Comparison of ENCODE assay signal across 8 cellular contexts in genomic region chr6:31541658-31542521, GRCh38. TPM values are rescaled to one million over a fixed set of nuclear protein-coding genes. Genes with fewer than 3 reads are reported as not detected.
DNase-seq lines count a peak whose midpoint lies in the region; ATAC-seq and TF ChIP-seq lines count a peak whose summit lies in the region.

Gene DDX39B, minus strand, starts transcription at chr6:31542003. Its CDS starts 1,471 bp downstream, at chr6:31540532.

- no peaks in the 10 kb centered on the region for H3K9me2 ChIP-seq in MM.1S (replicated peaks; ENCODE audit: insufficient read depth, low read length)
- H3K9me2 ChIP-seq in neural cell (ENCODE audit: insufficient read depth, low read length) = no peaks in the 10 kb centered on the region

- H3K4me1 ChIP-seq in H9 (ENCODE audit: insufficient read depth, low read length) (peaks cover 2% of the 10 kb centered on the region; the same call in 1 of the 2 replicates), MM.1S (ENCODE audit: low read length) (peaks cover 26% of the 10 kb centered on the region)

- no peak for TF ChIP-seq RAD21 in neural cell (conservative IDR thresholded peaks at IDR 0.05)

- peaks cover 39 to 46% (median 46%) of the 10 kb centered on the region in 3 experiments for H3K36me3 Mint-ChIP-seq in H9 (ENCODE audit: insufficient read depth in 1 of 3, low read depth in 3 of 3)

- H3F3A ChIP-seq in MM.1S (ENCODE audit: insufficient read depth, low read length) (peaks cover 16% of the 10 kb centered on the region), neural cell (ENCODE audit: insufficient read depth, low read length, poor library complexity, severe bottlenecking) (no peaks in the 10 kb centered on the region)

- H3K4me2 ChIP-seq in H9 (ENCODE audit: insufficient read depth, insufficient read length, low read length) = peak within 1 kb of the TSS; percentile 59
- H3K4me2 ChIP-seq in MM.1S (ENCODE audit: low read depth, low read length) = peak within 1 kb of the TSS; percentile 99
- peak within 1 kb of the TSS; percentile 100 for H3K4me2 ChIP-seq in neural cell (ENCODE audit: low read length)

- H4K91ac ChIP-seq in H9 (ENCODE audit: insufficient read length, low read depth, low read length) = peak within 1 kb of the TSS; percentile 9

- H3K27me3 Mint-ChIP-seq in H9 (ENCODE audit: low read depth) = no peaks in the 10 kb centered on the region
- H3K27me3 Mint-ChIP-seq in stimulated activated naive CD8-positive, alpha-beta T cell treated with anti-CD3 and anti-CD28 coated beads, Interleukin-15, amount 100 ng/mL, for 72 hours = no peaks in the 10 kb centered on the region

- peak; percentile 84 for ATAC-seq in stimulated activated naive CD8-positive, alpha-beta T cell treated with anti-CD3 and anti-CD28 coated beads, Interleukin-15, amount 100 ng/mL, for 72 hours

- H3K56ac ChIP-seq in H9 (ENCODE audit: insufficient read length, low read depth, low read length) = peak within 1 kb of the TSS; percentile 80

- no peaks in the 10 kb centered on the region; a peak in 1 of 5 replicates for H3K9me3 Mint-ChIP-seq in H9
- H3K9me3 Mint-ChIP-seq in stimulated activated naive CD8-positive, alpha-beta T cell treated with anti-CD3 and anti-CD28 coated beads, Interleukin-15, amount 100 ng/mL, for 72 hours = no peaks in the 10 kb centered on the region

- H3K27me3 ChIP-seq in H9 (ENCODE audit: insufficient read depth, low read length) (no peaks in the 10 kb centered on the region), MM.1S (replicated peaks; ENCODE audit: insufficient read depth, low read length) (no peaks in the 10 kb centered on the region), neural cell (ENCODE audit: insufficient read depth, low read depth, low read length) (no peaks in the 10 kb centered on the region)

- peak within 1 kb of the TSS; percentile 82 for H2BK12ac ChIP-seq in H9 (ENCODE audit: insufficient read length, low read depth, low read length)

- DNase-seq in ELF-1 (ENCODE audit: low read depth, low spot score) (peak; percentile 97), H9 (peak; percentile 96), MM.1S (peak; percentile 96), SIG-M5 treated with dmso at 0.1 percent for 504 hours (lab: John Stamatoyannopoulos, UW; ENCODE audit: unreplicated experiment) (peak; percentile 96), activated gamma-delta T cell (lab: John Stamatoyannopoulos, UW) (peak; percentile 77), fibroblast of the conjunctiva (ENCODE audit: low read depth) (peak; percentile 96)
- peak; percentile 91 to 96 for DNase-seq in stimulated activated naive CD8-positive, alpha-beta T cell treated with anti-CD3 and anti-CD28 coated beads, Interleukin-15, amount 100 ng/mL, for 72 hours

- peaks cover 45 to 49% of the 10 kb centered on the region in 2 experiments for H3K4me1 Mint-ChIP-seq in H9
- H3K4me1 Mint-ChIP-seq in stimulated activated naive CD8-positive, alpha-beta T cell treated with anti-CD3 and anti-CD28 coated beads, Interleukin-15, amount 100 ng/mL, for 72 hours = peaks cover 53% of the 10 kb centered on the region

- H2AFZ ChIP-seq in H9 (ENCODE audit: low read length) = no peak within 1 kb of the TSS
- H2AFZ ChIP-seq in MM.1S (ENCODE audit: low read length) = peak within 1 kb of the TSS; percentile 65
- peak within 1 kb of the TSS; percentile 66 for H2AFZ ChIP-seq in neural cell (ENCODE audit: low read depth, low read length)

- peak within 1 kb of the TSS; percentile 98 to 99 for H3K4me3 Mint-ChIP-seq in H9
- H3K4me3 Mint-ChIP-seq in stimulated activated naive CD8-positive, alpha-beta T cell treated with anti-CD3 and anti-CD28 coated beads, Interleukin-15, amount 100 ng/mL, for 72 hours = peak within 1 kb of the TSS; percentile 72 to 77

- H3K79me2 ChIP-seq in H9 (ENCODE audit: insufficient read depth, low read length) = peaks cover 31% of the 10 kb centered on the region
- H3K79me2 ChIP-seq in MM.1S (ENCODE audit: low read length) = peaks cover 61% of the 10 kb centered on the region
- peaks cover 80% of the 10 kb centered on the region for H3K79me2 ChIP-seq in neural cell (replicated peaks; ENCODE audit: insufficient read depth, low read length)

- peak within 1 kb of the TSS; percentile 96 for H3K18ac ChIP-seq in H9 (ENCODE audit: insufficient read length, low read depth, low read length)

- no CpG with 5 or more reads among the region's 43 CpGs for WGBS in H9 (ENCODE audit: extremely low coverage, insufficient read length, low lambda C conversion rate)

- H2BK20ac ChIP-seq in H9 (ENCODE audit: low read depth, low read length, poor library complexity, severe bottlenecking) = no peak within 1 kb of the TSS

- H3K23ac ChIP-seq in H9 (ENCODE audit: insufficient read length, low read depth, low read length) = no peak within 1 kb of the TSS

- H2BK120ac ChIP-seq in H9 (ENCODE audit: low read depth, low read length, poor library complexity, severe bottlenecking) = peak within 1 kb of the TSS; percentile 87

- TF ChIP-seq CTCF in H9 (conservative IDR thresholded peaks at IDR 0.05) (no peak), MM.1S (IDR thresholded peaks at IDR 0.05; ENCODE audit: low read length) (no peak), neural cell (IDR thresholded peaks at IDR 0.05; ENCODE audit: poor library complexity, severe bottlenecking) (peak; percentile 14)

- peak within 1 kb of the TSS; percentile 85 for H4K8ac ChIP-seq in H9 (replicated peaks; ENCODE audit: insufficient read length, low read depth, low read length)

- peak within 1 kb of the TSS; percentile 99 to 100 (median 100) for H3K27ac Mint-ChIP-seq in H9
- peak within 1 kb of the TSS; percentile 96 to 98 for H3K27ac Mint-ChIP-seq in stimulated activated naive CD8-positive, alpha-beta T cell treated with anti-CD3 and anti-CD28 coated beads, Interleukin-15, amount 100 ng/mL, for 72 hours

- peak within 1 kb of the TSS; percentile 91 for H3T11ph ChIP-seq in H9 (ENCODE audit: low read length)

- H3K9ac ChIP-seq in H9 (ENCODE audit: extremely low read depth, insufficient read length, low read length) (peak within 1 kb of the TSS; percentile 100), MM.1S (ENCODE audit: low read length) (peak within 1 kb of the TSS; percentile 89), neural cell (ENCODE audit: low read length) (peak within 1 kb of the TSS; percentile 98)

- H3K4me3 ChIP-seq in MM.1S (ENCODE audit: low read length) (peak within 1 kb of the TSS; percentile 89), neural cell (ENCODE audit: low read length) (peak within 1 kb of the TSS; percentile 86)

- no peaks in the 10 kb centered on the region for H4K20me1 ChIP-seq in H9 (ENCODE audit: control insufficient read depth, insufficient read depth, insufficient read length)
- H4K20me1 ChIP-seq in MM.1S (ENCODE audit: insufficient read depth, low read length) = peaks cover 35% of the 10 kb centered on the region
- H4K20me1 ChIP-seq in neural cell (ENCODE audit: insufficient read depth) = peaks cover 25% of the 10 kb centered on the region

- peaks cover 5% of the 10 kb centered on the region for H3K79me1 ChIP-seq in H9 (ENCODE audit: insufficient read depth, low read depth, low read length, poor library complexity, severe bottlenecking)

- peak within 1 kb of the TSS; percentile 64 for H3K14ac ChIP-seq in H9 (ENCODE audit: insufficient read depth, low read length)

- H3K27ac ChIP-seq in H9 (ENCODE audit: insufficient read length, low read depth, low read length) (peak within 1 kb of the TSS; percentile 96), MM.1S (ENCODE audit: low read length) (peak within 1 kb of the TSS; percentile 87), neural cell (ENCODE audit: low read length) (peak within 1 kb of the TSS; percentile 96)

- peak within 1 kb of the TSS; percentile 88; the same call in 1 of the 2 replicates for H3K4ac ChIP-seq in H9 (ENCODE audit: low read depth, low read length)

- H2BK15ac ChIP-seq in H9 (ENCODE audit: low read depth, low read length) = no peak within 1 kb of the TSS

- peak; percentile 75 for TF ChIP-seq EP300 in neural cell (conservative IDR thresholded peaks at IDR 0.05; ENCODE audit: poor library complexity, severe bottlenecking)

- H4K5ac ChIP-seq in H9 (ENCODE audit: insufficient read length, low read depth, low read length) = peak within 1 kb of the TSS; percentile 99

- peak within 1 kb of the TSS; percentile 56 for H2AK5ac ChIP-seq in H9 (ENCODE audit: insufficient read length, low read length)

- H3K36me3 ChIP-seq in MM.1S (replicated peaks; ENCODE audit: insufficient read depth, low read length) = peaks cover 13% of the 10 kb centered on the region
- H3K36me3 ChIP-seq in neural cell (ENCODE audit: insufficient read depth, low read length) = no peaks in the 10 kb centered on the region

- H3K23me2 ChIP-seq in H9 (ENCODE audit: insufficient read length, low read depth, low read length, poor library complexity, severe bottlenecking) = peaks cover 5% of the 10 kb centered on the region

- H2BK5ac ChIP-seq in H9 (ENCODE audit: insufficient read length, low read length) = peak within 1 kb of the TSS; percentile 100

- no peaks in the 10 kb centered on the region for H3K9me3 ChIP-seq in H9 (ENCODE audit: control insufficient read depth, low read depth, low read length)
- no peaks in the 10 kb centered on the region for H3K9me3 ChIP-seq in MM.1S (replicated peaks; ENCODE audit: insufficient read depth, low read length)
- H3K9me3 ChIP-seq in neural cell (ENCODE audit: low read length) = no peaks in the 10 kb centered on the region

TF ChIP-seq in neural cell, 6 proteins besides CTCF, POLR2A, EP300 and RAD21 (continues in another document):
- TF ChIP-seq SMC3 (conservative IDR thresholded peaks at IDR 0.05; ENCODE audit: poor library complexity) (peak; percentile 37), POLR2AphosphoS5 (IDR thresholded peaks at IDR 0.05) (peak; percentile 99), EZH2 (IDR thresholded peaks at IDR 0.05; ENCODE audit: borderline replicate concordance, insufficient read depth, low read length, poor library complexity, severe bottlenecking) (no peak), MXI1 (conservative IDR thresholded peaks at IDR 0.05; ENCODE audit: poor library complexity, severe bottlenecking) (peak; percentile 86), TAF1 (IDR thresholded peaks at IDR 0.05; ENCODE audit: low read depth) (peak; percentile 99)

RNA-seq across cellular contexts. Expression of gene DDX39B, which starts in this region (rescaled TPM):
- total RNA-seq in H9 (2021) = 800 and 813 TPM in 2 replicates
- polyA plus RNA-seq in neural cell = 313 and 371 TPM in 2 replicates
- 421 and 435 TPM in 2 replicates for polyA minus RNA-seq in neural cell

Comparison
In these comparisons a context has a peak if more than half of its experiments do, and no peak if none do; other contexts are left out.
1. Peak in every context shown above with its lines: DNase-seq, ATAC-seq, H3K4me3 ChIP-seq and H3K27ac ChIP-seq.